Comparison of ENCODE assay signal across 9 cellular contexts in genomic region chr11:33701831-33702230, GRCh38. TPM values are rescaled to one million over a fixed set of nuclear protein-coding genes. Genes with fewer than 3 reads are reported as not detected.
DNase-seq lines count a peak whose midpoint lies in the region; ATAC-seq and TF ChIP-seq lines count a peak whose summit lies in the region.
"Had no signal": no experiment of that assay in that cellular context is flagged by ENCODE, and none has a peak within 500 bp of the region (broad histone marks: within the 10 kb centered on the region; RNA-seq: fewer than 3 reads in every experiment).

No MANE protein-coding gene starts in this region.

- peak; percentile 81 for DNase-seq in COLO829 (ENCODE audit: low spot score)
- peak; percentile 72 for DNase-seq in RPMI7951 (ENCODE audit: low read depth)
- DNase-seq in foreskin keratinocyte: peak in 1 of 2 donors; percentile 78
- no peak for DNase-seq in KBM-7
- DNase-seq in NCI-H774 (lab: John Stamatoyannopoulos, UW): no peak

- peak; percentile 31 for ATAC-seq in foreskin keratinocyte
- no peak for ATAC-seq in GM19452 (IDR thresholded peaks at IDR 0.05; ENCODE audit: unreplicated experiment)
- no peak for ATAC-seq in GM21515 (IDR thresholded peaks at IDR 0.05; ENCODE audit: unreplicated experiment)

- no peaks in the 10 kb centered on the region for H3K9me3 ChIP-seq in parathyroid adenoma (ENCODE audit: control insufficient read depth, low read length)

- H3K4me1 ChIP-seq in foreskin keratinocyte (peaks cover 49% of the 10 kb centered on the region), parathyroid adenoma (peaks cover 10% of the 10 kb centered on the region)

- H3K9ac ChIP-seq in parathyroid adenoma: no peak overlapping the region

- no peak overlapping the region for H3K4me3 ChIP-seq in parathyroid adenoma (ENCODE audit: low read depth, low read length)

- H2AFZ ChIP-seq in parathyroid adenoma: no peak overlapping the region

- H3K4me2 ChIP-seq in parathyroid adenoma (ENCODE audit: low read length): peak overlapping the region; percentile 69

- in situ Hi-C loops in KBM-7 (cut with MboI; ENCODE audit: low pct_unique_long_range_greater_than_20kb, low sequenced_read_pairs): no loop called here

- H3K36me3 ChIP-seq in parathyroid adenoma (ENCODE audit: control insufficient read depth, insufficient read depth, low read length): no peaks in the 10 kb centered on the region

- H3K27ac ChIP-seq in foreskin keratinocyte (peak overlapping the region; percentile 90), parathyroid adenoma (peak overlapping the region; percentile 85)

- no peaks in the 10 kb centered on the region for H3K79me2 ChIP-seq in parathyroid adenoma

- no peak for TF ChIP-seq CTCF in foreskin keratinocyte (conservative IDR thresholded peaks at IDR 0.05)
- TF ChIP-seq CTCF in parathyroid adenoma (IDR thresholded peaks at IDR 0.05): no peak

- no peaks in the 10 kb centered on the region for H3K27me3 ChIP-seq in foreskin keratinocyte
- H3K27me3 ChIP-seq in parathyroid adenoma (ENCODE audit: control insufficient read depth, insufficient read depth, low read length): no peaks in the 10 kb centered on the region

RNA-seq across cellular contexts. Expression of gene C11orf91, which starts 1.2 kb away (rescaled TPM):
- not detected in 2 replicates for total RNA-seq in RPMI7951 (2014; rRNA removed; shearing (Covaris generic))
- 0.18 and 0.41 TPM in 2 replicates for total RNA-seq in foreskin keratinocyte
- polyA plus RNA-seq in foreskin keratinocyte: 0.20 and 0.50 TPM in 2 replicates
- total RNA-seq: left lobe of liver had no signal

RNA-seq across cellular contexts. Expression of gene CD59, which starts 34.4 kb away (rescaled TPM):
- 118 TPM in 2 replicates for total RNA-seq in RPMI7951 (2014; rRNA removed; shearing (Covaris generic))
- total RNA-seq in foreskin keratinocyte: 670 and 816 TPM in 2 replicates
- 645 and 724 TPM in 2 replicates for polyA plus RNA-seq in foreskin keratinocyte

Comparison
In these comparisons a context has a peak if more than half of its experiments do, and no peak if none do; other contexts are left out.
1. DNase-seq: peak in COLO829 (single experiment) and RPMI7951 (single experiment); none in KBM-7 (single experiment) and NCI-H774 (single experiment).